Comparison of ENCODE assay signal across 21 cellular contexts in genomic region chr2:151845481-151845880, GRCh38. TPM values are rescaled to one million over a fixed set of nuclear protein-coding genes. Genes with fewer than 3 reads are reported as not detected.
A peak's percentile ranks its signal among the peaks of the same experiment; 100 is the strongest.
DNase-seq lines count a peak whose midpoint lies in the region; ATAC-seq and TF ChIP-seq lines count a peak whose summit lies in the region.
"Had no signal": no experiment of that assay in that cellular context is flagged by ENCODE, and none has a peak within 500 bp of the region (broad histone marks: within the 10 kb centered on the region; RNA-seq: fewer than 3 reads in every experiment).

No MANE protein-coding gene starts in this region.

- H3K4me3 ChIP-seq in heart left ventricle = no peak overlapping the region
- H3K4me3 ChIP-seq: BLaER1 treated with 17β-estradiol and CSF1 and Interleukin-3, amounts not matched to agents 10 nM and 100 nM; GM12878; Peyer's patch had no signal

- WGBS in heart left ventricle, 4 donors = 47 to 78% (median 60%) methylated on average over 4 of the region's 4 CpGs

- H3K36me3 ChIP-seq in heart left ventricle = no peaks in the 10 kb centered on the region
- H3K36me3 ChIP-seq: BLaER1 treated with 17β-estradiol and CSF1 and Interleukin-3, amounts not matched to agents 10 nM and 100 nM; Peyer's patch had no signal

- TF ChIP-seq POLR2A in heart left ventricle (IDR thresholded peaks at IDR 0.05) = no peak

- DNase-seq in Right ventricle myocardium inferior (ENCODE audit: missing footprints) = no peak
- no peak for DNase-seq in cardiac septum (ENCODE audit: low spot score)
- DNase-seq in heart left ventricle = peak in 2 of 5 donors; percentile 31 to 47
- no peak for DNase-seq in OCI-M2 (lab: John Stamatoyannopoulos, UW; ENCODE audit: unreplicated experiment)
- no peak for DNase-seq in activated CD4-positive, CD25-positive, alpha-beta regulatory T cell treated with anti-CD3 and anti-CD28 coated beads, Interleukin-2, amount 50 U/mL, for 72 hours
- DNase-seq in NCI-H2227 treated with DMSO at 0.1 percent for 48 hours (lab: John Stamatoyannopoulos, UW) = no peak
- DNase-seq: CD8-positive, alpha-beta memory T cell; DND-41; H9; NCI-H1436 treated with DMSO at 0.1 percent for 48 hours; NCI-H2081; NCI-H226; NCI-H526; Peyer's patch; SHP77; SK-N-SH; T-cell had no signal

- no peak for TF ChIP-seq CTCF in heart left ventricle (IDR thresholded peaks at IDR 0.05)

- peak overlapping the region in 1 of 12 donors; percentile 31 for H3K27ac ChIP-seq in heart left ventricle
- H3K27ac ChIP-seq: Peyer's patch had no signal

- H3K4me1 ChIP-seq in heart left ventricle = peaks cover 0 to 35% (median 27%) of the 10 kb centered on the region in 12 donors
- H3K4me1 ChIP-seq: Peyer's patch had no signal

- H3K27me3 ChIP-seq in heart left ventricle = no peaks in the 10 kb centered on the region
- H3K27me3 ChIP-seq: BLaER1 treated with 17β-estradiol and CSF1 and Interleukin-3, amounts not matched to agents 10 nM and 100 nM; Peyer's patch had no signal

- intact Hi-C loops in Right ventricle myocardium inferior (cut with DNase I) = no loop called here
- intact Hi-C loops in cardiac septum (cut with DNase I) = no loop called here
- intact Hi-C loops in heart left ventricle (cut with DNase I) = no loop called here

- no peaks in the 10 kb centered on the region for H3K9me3 ChIP-seq in heart left ventricle
- H3K9me3 ChIP-seq: BLaER1 treated with 17β-estradiol and CSF1 and Interleukin-3, amounts not matched to agents 10 nM and 100 nM; Peyer's patch; SK-N-SH had no signal

- ATAC-seq in Right ventricle myocardium inferior (peak; percentile 60), HG03354 (IDR thresholded peaks at IDR 0.05; ENCODE audit: poor library complexity, severe bottlenecking, unreplicated experiment) (peak; percentile 0), heart left ventricle (peak in 3 of 4 donors; percentile 65 to 74 (median 67)), GM18861 (IDR thresholded peaks at IDR 0.05; ENCODE audit: unreplicated experiment) (no peak)
- ATAC-seq: T-cell had no signal

RNA-seq across cellular contexts. Expression of gene ARL5A, which starts 17.3 kb away (rescaled TPM):
- total RNA-seq in Right ventricle myocardium inferior (47.9 TPM), cardiac septum (60.9 TPM), heart left ventricle (10 to 100 TPM; 38.2 to 59.1 (median 54.5) TPM)
- polyA plus RNA-seq in heart left ventricle = 10 to 100 TPM; 12.9 to 22.1 TPM
